Comparison of ENCODE assay signal across 24 cellular contexts in genomic region chr14:36513012-36513420, GRCh38. TPM values are rescaled to one million over a fixed set of nuclear protein-coding genes. Genes with fewer than 3 reads are reported as not detected.
A peak's percentile ranks its signal among the peaks of the same experiment; 100 is the strongest.
DNase-seq lines count a peak whose midpoint lies in the region; ATAC-seq and TF ChIP-seq lines count a peak whose summit lies in the region.
"Had no signal": no experiment of that assay in that cellular context is flagged by ENCODE, and none has a peak within 500 bp of the region (broad histone marks: within the 10 kb centered on the region; RNA-seq: fewer than 3 reads in every experiment).

No MANE protein-coding gene starts in this region.

- H3K27me3 ChIP-seq in neural progenitor cell: peaks cover 100% of the 10 kb centered on the region

- H3K4me2 ChIP-seq in neural progenitor cell: peak overlapping the region; percentile 29
- H3K4me2 ChIP-seq: KMS-11, PC-9 had no signal

- peaks cover 98% of the 10 kb centered on the region for H4K20me1 ChIP-seq in neural progenitor cell (ENCODE audit: low read depth)

- peaks cover 85% of the 10 kb centered on the region for H3K27me3 Mint-ChIP-seq in neural progenitor cell (ENCODE audit: insufficient read depth, low read depth)

- ATAC-seq in HG03521 (IDR thresholded peaks at IDR 0.05; ENCODE audit: unreplicated experiment) (no peak), HG03439 (IDR thresholded peaks at IDR 0.05; ENCODE audit: unreplicated experiment) (no peak)
- ATAC-seq: activated naive CD8-positive, alpha-beta T cell treated with anti-CD3 and anti-CD28 coated beads, Interleukin-2, amount 50 U/mL, for 24 hours; left ventricle myocardium superior had no signal

- TF ChIP-seq CTCF in HEK293 (tag by site-specific recombination; IDR thresholded peaks at IDR 0.05) (no peak), neural progenitor cell (IDR thresholded peaks at IDR 0.05) (no peak)

- H3K9ac ChIP-seq in neural progenitor cell: no peak overlapping the region
- H3K9ac ChIP-seq: KMS-11 had no signal

- peaks cover 0 to 3% of the 10 kb centered on the region in 2 experiments; a peak in 1 of 3 replicates for H3K36me3 ChIP-seq in HEK293 (ENCODE audit: control insufficient read depth in 2 of 2, insufficient read depth in 1 of 2, low read length in 2 of 2)
- no peaks in the 10 kb centered on the region for H3K36me3 ChIP-seq in neural progenitor cell
- H3K36me3 ChIP-seq: BE2C, colonic mucosa, neutrophil, vagina had no signal

- DNase-seq in NCI-H1417 (lab: John Stamatoyannopoulos, UW) (peak; percentile 64 to 88 (median 80)), NCI-H1417 treated with DMSO at 0.1 percent for 48 hours (lab: John Stamatoyannopoulos, UW) (no peak), astrocyte of the hippocampus (ENCODE audit: low read depth, low spot score) (peak; percentile 23), neural progenitor cell (ENCODE audit: low spot score) (peak; percentile 65), hypothalamus (lab: John Stamatoyannopoulos, UW) (no peak)
- DNase-seq: activated CD4-positive, alpha-beta T cell treated with anti-CD3 and anti-CD28 coated beads, Interleukin-2, amount 10 ng/mL, durations not matched to agents 24 days and 14 days; activated naive CD8-positive, alpha-beta T cell treated with anti-CD3 and anti-CD28 coated beads, Interleukin-2, amount 50 U/mL, for 24 hours; BE2C; colonic mucosa; GF-D8; GOT3; immature natural killer cell; left ventricle myocardium superior; NCI-H2081; PC-9; SIG-M5 had no signal

- CTCF ChIA-PET in HEK293 (lab: Yijun Ruan, JAX): interaction anchor here (1.0 kb wide), 1 partner anchor 92 kb away, joined by 4 read pairs; no protein-coding TSS in a partner anchor

- H3K9me3 ChIP-seq in HEK293 (ENCODE audit: control insufficient read depth, insufficient read depth, low read depth, low read length) (no peaks in the 10 kb centered on the region), neural progenitor cell (ENCODE audit: low read depth) (no peaks in the 10 kb centered on the region)
- H3K9me3 ChIP-seq: BE2C, colonic mucosa, neutrophil, vagina had no signal

- no peak overlapping the region for H3K4me3 Mint-ChIP-seq in neural progenitor cell
- H3K4me3 Mint-ChIP-seq: activated CD4-positive, alpha-beta T cell treated with anti-CD3 and anti-CD28 coated beads, Interleukin-2, amount 10 ng/mL, durations not matched to agents 24 days and 14 days; activated naive CD8-positive, alpha-beta T cell treated with anti-CD3 and anti-CD28 coated beads, Interleukin-2, amount 50 U/mL, for 24 hours; immature natural killer cell had no signal

- no peaks in the 10 kb centered on the region for H3K36me3 Mint-ChIP-seq in neural progenitor cell

- H3K27ac Mint-ChIP-seq in neural progenitor cell: no peak overlapping the region
- H3K27ac Mint-ChIP-seq: activated CD4-positive, alpha-beta T cell treated with anti-CD3 and anti-CD28 coated beads, Interleukin-2, amount 10 ng/mL, durations not matched to agents 24 days and 14 days; activated naive CD8-positive, alpha-beta T cell treated with anti-CD3 and anti-CD28 coated beads, Interleukin-2, amount 50 U/mL, for 24 hours; activated T-helper 2 cell treated with anti-CD3 and anti-CD28 coated beads, Interferon-gamma antibody, Interleukin-2, Interleukin-4, amounts not matched to agents 10 μg/mL and 5 μg/mL and 100 μg/mL, durations not matched to agents 14 hours and 24 hours and 36 hours; immature natural killer cell had no signal

- peaks cover 8% of the 10 kb centered on the region for H3K9me3 Mint-ChIP-seq in neural progenitor cell
- H3K9me3 Mint-ChIP-seq: activated naive CD8-positive, alpha-beta T cell treated with anti-CD3 and anti-CD28 coated beads, Interleukin-2, amount 50 U/mL, for 24 hours; activated T-helper 2 cell treated with anti-CD3 and anti-CD28 coated beads, Interferon-gamma antibody, Interleukin-2, Interleukin-4, amounts not matched to agents 10 μg/mL and 5 μg/mL and 100 μg/mL, durations not matched to agents 14 hours and 24 hours and 36 hours had no signal

- H3K79me2 ChIP-seq in neural progenitor cell (ENCODE audit: low read depth): no peaks in the 10 kb centered on the region

- H3F3A ChIP-seq in neural progenitor cell (ENCODE audit: low read depth): peaks cover 48% of the 10 kb centered on the region

- no peak overlapping the region for H3K4me3 ChIP-seq in HEK293 (ENCODE audit: low read depth, low read length)
- H3K4me3 ChIP-seq in neural progenitor cell: no peak overlapping the region
- H3K4me3 ChIP-seq: colonic mucosa, PC-9, vagina had no signal

- H3K27ac ChIP-seq in HEK293 (ENCODE audit: extremely low read depth, low read depth, low read length) (no peak overlapping the region), neural progenitor cell (no peak overlapping the region)
- H3K27ac ChIP-seq: colonic mucosa, KMS-11, neutrophil, PC-9, vagina had no signal

- no peaks in the 10 kb centered on the region for H3K4me1 ChIP-seq in HEK293 (ENCODE audit: control insufficient read depth, insufficient read depth, low read length)
- peaks cover 7% of the 10 kb centered on the region for H3K4me1 ChIP-seq in neural progenitor cell
- H3K4me1 ChIP-seq: BE2C, colonic mucosa, vagina had no signal

- POLR2A ChIA-PET in HEK293 (lab: Yijun Ruan, JAX): no interaction called here

- H2AFZ ChIP-seq in neural progenitor cell (replicated peaks): no peak overlapping the region
- H2AFZ ChIP-seq: PC-9 had no signal

- H3K4me1 Mint-ChIP-seq in neural progenitor cell: peaks cover 3% of the 10 kb centered on the region
- H3K4me1 Mint-ChIP-seq: activated CD4-positive, alpha-beta T cell treated with anti-CD3 and anti-CD28 coated beads, Interleukin-2, amount 10 ng/mL, durations not matched to agents 24 days and 14 days; activated naive CD8-positive, alpha-beta T cell treated with anti-CD3 and anti-CD28 coated beads, Interleukin-2, amount 50 U/mL, for 24 hours; immature natural killer cell had no signal

TF ChIP-seq in HEK293, 187 proteins besides CTCF, POLR2A, EP300 and RAD21:
- TF ChIP-seq TRIM28 (IDR thresholded peaks at IDR 0.05; ENCODE audit: borderline replicate concordance, low read length): 0 out of 2 replicates have a peak, but pooled peaks have one; percentile 35
- TF ChIP-seq TCF7L2 (IDR thresholded peaks at IDR 0.05; ENCODE audit: borderline replicate concordance, low read depth, low read length): peak; percentile 91; the same call in 1 of the 2 replicates
- TF ChIP-seq ZNF157 (tag by site-specific recombination; IDR thresholded peaks at IDR 0.05): no peak

RNA-seq across cellular contexts. Expression of gene NKX2-1, which starts 7.0 kb away (rescaled TPM):
- total RNA-seq in neural progenitor cell (ENCODE audit: low replicate concordance): not detected in 2 replicates
- total RNA-seq: activated CD4-positive, alpha-beta T cell treated with anti-CD3 and anti-CD28 coated beads, Interleukin-2, amount 10 ng/mL, durations not matched to agents 24 days and 14 days; activated T-helper 2 cell treated with anti-CD3 and anti-CD28 coated beads, Interferon-gamma antibody, Interleukin-2, Interleukin-4, amounts not matched to agents 10 μg/mL and 5 μg/mL and 100 μg/mL, durations not matched to agents 14 hours and 24 hours and 36 hours; left ventricle myocardium superior; PC-9; T-helper 1 cell treated with Interleukin-12 subunit alpha and Interleukin-12 subunit beta and Interleukin-4 antibody, amounts not matched to agents 30 ng/mL and 1 ng/mL, for 36 hours; vagina had no signal

Comparison
In these comparisons a context has a peak if more than half of its experiments do, and no peak if none do; other contexts are left out.
1. DNase-seq: peak in NCI-H1417 (3 of 3), astrocyte of the hippocampus (single experiment) and neural progenitor cell (single experiment); none in NCI-H1417 treated with DMSO at 0.1 percent for 48 hours (single experiment) and hypothalamus (0 of 51).